ENCODE assay signal across 28 cellular contexts in the genomic region with DNA sequence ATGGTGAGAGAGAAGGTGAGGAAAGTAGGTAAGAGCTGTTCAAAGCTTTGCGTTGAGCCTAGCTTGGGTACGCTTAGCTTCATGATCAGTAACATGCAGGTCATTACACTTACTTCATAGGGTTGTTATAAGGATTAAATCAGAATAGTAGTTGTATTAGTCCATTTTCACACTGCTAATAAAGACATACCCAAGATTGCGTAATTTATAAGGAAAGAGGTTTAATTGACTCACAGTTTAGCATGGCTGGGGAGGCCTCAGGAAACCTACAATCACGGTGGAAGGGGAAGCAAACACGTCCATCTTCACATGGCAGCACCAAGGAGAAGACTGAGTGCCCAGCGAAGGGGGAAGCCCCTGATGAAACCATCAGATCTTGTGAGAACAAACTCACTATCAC. TPM values are rescaled to one million over a fixed set of nuclear protein-coding genes. Genes with fewer than 3 reads are reported as not detected.
DNase-seq lines count a peak whose midpoint lies in the region; ATAC-seq, FAIRE-seq and TF ChIP-seq lines count a peak whose summit lies in the region.
"Had no signal": no experiment of that assay in that cellular context is flagged by ENCODE, and none has a peak within 500 bp of the region (broad histone marks: within the 10 kb centered on the region; RNA-seq: fewer than 3 reads in every experiment).

No MANE protein-coding gene starts in this region.

- H3K27ac Mint-ChIP-seq in nephron progenitor cell, result peak overlapping the region; percentile 23

- no peak overlapping the region for H3K4me3 Mint-ChIP-seq in nephron progenitor cell
- H3K4me3 Mint-ChIP-seq: CD14-positive monocyte; CD4-positive, alpha-beta memory T cell; CD4-positive, CD25-positive, alpha-beta regulatory T cell; CD8-positive, alpha-beta memory T cell had no signal

- H3K23me2 ChIP-seq in H1 (ENCODE audit: low read depth, low read length), result no peaks in the 10 kb centered on the region

- no peak overlapping the region for H3K27ac ChIP-seq in IMR-90 (ENCODE audit: insufficient read depth, low read length)
- H3K27ac ChIP-seq in H1 (ENCODE audit: low read depth, low read length), result no peak overlapping the region
- H3K27ac ChIP-seq in aorta (ENCODE audit: low read depth in 1 of 2, low read length in 2 of 2), result no peak overlapping the region
- H3K27ac ChIP-seq: BLaER1 had no signal

- H3K36me3 ChIP-seq in IMR-90 (ENCODE audit: control insufficient read depth, insufficient read depth, low read length) (peaks cover 27% of the 10 kb centered on the region), H1 (ENCODE audit: control insufficient read depth in 2 of 4, insufficient read depth in 4 of 4, low read length in 3 of 4) (peaks cover 3 to 36% (median 19%) of the 10 kb centered on the region in 4 experiments; a peak in 6 of 8 replicates), aorta (ENCODE audit: control insufficient read depth in 1 of 2, insufficient read depth in 2 of 2, low read length in 1 of 2) (peaks cover 0 to 4% of the 10 kb centered on the region in 2 donors)

- H3K9ac ChIP-seq in IMR-90 (ENCODE audit: low read depth, low read length) (no peak overlapping the region), H1 (replicated peaks in 1 of 4; ENCODE audit: extremely low read depth in 1 of 4, low read depth in 3 of 4, low read length in 3 of 4) (no peak overlapping the region)
- H3K9ac ChIP-seq: BLaER1 had no signal

- no peak overlapping the region for H2BK20ac ChIP-seq in IMR-90 (ENCODE audit: low read depth, low read length)
- H2BK20ac ChIP-seq in H1 (ENCODE audit: low read length), result no peak overlapping the region

- H3K36me3 Mint-ChIP-seq in nephron progenitor cell (ENCODE audit: low read depth), result peaks cover 53% of the 10 kb centered on the region

- H3K4me3 ChIP-seq in IMR-90 (ENCODE audit: insufficient read depth, low read depth, low read length) (no peak overlapping the region), H1 (ENCODE audit: extremely low read depth in 1 of 4, insufficient read depth in 2 of 4, low read depth in 3 of 4, low read length in 4 of 4) (no peak overlapping the region), aorta (ENCODE audit: low read length in 2 of 2) (no peak overlapping the region)
- H3K4me3 ChIP-seq: BLaER1, GM12878 had no signal

- no peak overlapping the region for H4K5ac ChIP-seq in IMR-90 (ENCODE audit: low read depth, low read length)
- no peak overlapping the region for H4K5ac ChIP-seq in H1 (ENCODE audit: insufficient read length, low read depth, low read length)

- H3K4me2 ChIP-seq in IMR-90 (ENCODE audit: low read depth, low read length), result no peak overlapping the region
- no peak overlapping the region for H3K4me2 ChIP-seq in H1 (ENCODE audit: insufficient read depth in 1 of 2, low read depth in 2 of 2, low read length in 2 of 2)
- H3K4me2 ChIP-seq: BLaER1 had no signal

- no peaks in the 10 kb centered on the region for H3K4me1 Mint-ChIP-seq in nephron progenitor cell
- H3K4me1 Mint-ChIP-seq: CD14-positive monocyte; CD8-positive, alpha-beta memory T cell had no signal

- H3K23ac ChIP-seq in IMR-90 (ENCODE audit: low read depth, low read length) (no peak overlapping the region), H1 (ENCODE audit: insufficient read length) (no peak overlapping the region)

- no peak for TF ChIP-seq POLR2A in IMR-90 (IDR thresholded peaks at IDR 0.05; ENCODE audit: low read depth, low read length)
- TF ChIP-seq POLR2A in H1 (IDR thresholded peaks at IDR 0.05; ENCODE audit: control extremely low read depth in 1 of 2, low read depth in 2 of 2, low read length in 2 of 2), result no peak

- H3K9me3 Mint-ChIP-seq in nephron progenitor cell, result no peaks in the 10 kb centered on the region
- H3K9me3 Mint-ChIP-seq: CD4-positive, alpha-beta memory T cell; CD4-positive, CD25-positive, alpha-beta regulatory T cell; CD8-positive, alpha-beta memory T cell had no signal

- TF ChIP-seq RAD21 in IMR-90 (IDR thresholded peaks at IDR 0.05; ENCODE audit: low read length), result no peak
- no peak for TF ChIP-seq RAD21 in Ishikawa (IDR thresholded peaks at IDR 0.05; ENCODE audit: low read depth)
- TF ChIP-seq RAD21 in H1 (IDR thresholded peaks at IDR 0.05 in 1 of 2, conservative IDR thresholded peaks at IDR 0.05 in 1 of 2; ENCODE audit: low read depth in 2 of 2, low read length in 2 of 2), result no peak

- no peak for DNase-seq in IMR-90
- DNase-seq in H1 (ENCODE audit: low read depth in 1 of 2, low spot score in 2 of 2), result no peak
- no peak for DNase-seq in nephron progenitor cell
- DNase-seq in NCI-H82 (lab: John Stamatoyannopoulos, UW), result no peak
- DNase-seq in aorta, result no peak
- no peak for DNase-seq in H4 (ENCODE audit: low spot score)
- DNase-seq: 8988T; ACHN; BE2C; C1 segment of cervical spinal cord; CD4-positive, alpha-beta memory T cell; CD4-positive, CD25-positive, alpha-beta regulatory T cell; CD8-positive, alpha-beta memory T cell; COR-L47; DMS 273 treated with DMSO at 0.1 percent for 48 hours; DMS153; DMS53; DMS79; DND-41; EL; GDM1 had no signal

- H2BK15ac ChIP-seq in IMR-90 (ENCODE audit: low read depth, low read length) (no peak overlapping the region), H1 (ENCODE audit: low read length) (no peak overlapping the region)

- H3K56ac ChIP-seq in IMR-90 (ENCODE audit: extremely low read depth, insufficient read depth, low read length), result no peak overlapping the region
- no peak overlapping the region for H3K56ac ChIP-seq in H1 (replicated peaks; ENCODE audit: insufficient read length, low read depth, low read length)

- TF ChIP-seq CTCF in IMR-90 (conservative IDR thresholded peaks at IDR 0.05; ENCODE audit: low read depth, low read length), result no peak
- no peak for TF ChIP-seq CTCF in H1 (IDR thresholded peaks at IDR 0.05; ENCODE audit: control extremely low read depth in 1 of 3, insufficient read depth in 1 of 3, low read depth in 1 of 3, low read length in 3 of 3)
- no peak for TF ChIP-seq CTCF in nephron progenitor cell (IDR thresholded peaks at IDR 0.05)

- H2AK9ac ChIP-seq in IMR-90 (replicated peaks; ENCODE audit: low read depth, low read length, poor library complexity), result no peak overlapping the region

- H2AFZ ChIP-seq in IMR-90 (replicated peaks; ENCODE audit: low read length, poor library complexity), result no peak overlapping the region
- no peak overlapping the region for H2AFZ ChIP-seq in H1 (ENCODE audit: low read length)

- H2BK5ac ChIP-seq in IMR-90 (ENCODE audit: low read depth, low read length, poor library complexity, severe bottlenecking) (no peak overlapping the region), H1 (ENCODE audit: low read depth, low read length) (no peak overlapping the region)

- dilution Hi-C loops in IMR-90 (cut with HindIII; ENCODE audit: low sequenced_read_pairs, unreplicated experiment), result no loop called here

- no peaks in the 10 kb centered on the region for H3K27me3 ChIP-seq in IMR-90 (ENCODE audit: control insufficient read depth, insufficient read depth, low read length)
- H3K27me3 ChIP-seq in H1 (replicated peaks in 1 of 4; ENCODE audit: control insufficient read depth in 3 of 4, extremely low read depth in 1 of 4, insufficient read depth in 3 of 4, low read length in 3 of 4), result no peaks in the 10 kb centered on the region
- no peaks in the 10 kb centered on the region for H3K27me3 ChIP-seq in aorta (ENCODE audit: control insufficient read depth in 1 of 2, insufficient read depth in 2 of 2, low read length in 1 of 2)
- H3K27me3 ChIP-seq: BE2C, BLaER1 had no signal

- H3K9me1 ChIP-seq in IMR-90 (ENCODE audit: insufficient read depth, low read length), result peaks cover 5% of the 10 kb centered on the region; the same call in 1 of the 2 replicates

- H3K79me1 ChIP-seq in IMR-90 (ENCODE audit: low read depth in 1 of 2, low read length in 2 of 2), result peaks cover 2 to 3% of the 10 kb centered on the region in 2 experiments; a peak in 2 of 4 replicates
- H3K79me1 ChIP-seq in H1 (ENCODE audit: low read depth, low read length), result no peaks in the 10 kb centered on the region

- no peaks in the 10 kb centered on the region for H3K79me2 ChIP-seq in H1 (ENCODE audit: control insufficient read depth in 1 of 2, insufficient read depth in 2 of 2, low read length in 2 of 2)

- no peak overlapping the region for H3K18ac ChIP-seq in IMR-90 (ENCODE audit: low read depth, low read length)
- no peak overlapping the region for H3K18ac ChIP-seq in H1 (ENCODE audit: extremely low read depth, low read length)

- no peaks in the 10 kb centered on the region for H3K27me3 Mint-ChIP-seq in nephron progenitor cell (ENCODE audit: low read depth, poor library complexity)
- H3K27me3 Mint-ChIP-seq: CD4-positive, alpha-beta memory T cell; CD4-positive, CD25-positive, alpha-beta regulatory T cell; CD8-positive, alpha-beta memory T cell had no signal

- in situ Hi-C loops in IMR-90 (cut with MboI; ENCODE audit: low sequenced_read_pairs), result no loop called here

- H2BK120ac ChIP-seq in IMR-90 (ENCODE audit: low read depth, low read length) (no peak overlapping the region), H1 (replicated peaks; ENCODE audit: low read depth, low read length) (no peak overlapping the region)

- no peak overlapping the region for H2BK12ac ChIP-seq in H1 (ENCODE audit: low read depth, low read length)

- BruUV-seq in IMR-90 (replicated peaks; lab: Mats Ljungman, UMichigan), result no TSS peak

- no peak overlapping the region for H3K14ac ChIP-seq in IMR-90 (replicated peaks; ENCODE audit: low read depth, low read length)
- no peak overlapping the region for H3K14ac ChIP-seq in H1 (ENCODE audit: insufficient read length)

- H3K4ac ChIP-seq in IMR-90 (ENCODE audit: low read depth, low read length) (no peak overlapping the region), H1 (replicated peaks; ENCODE audit: insufficient read length, low read depth, low read length) (no peak overlapping the region)

- POLR2A ChIA-PET in IMR-90 (lab: Charles Lee; ENCODE audit: unreplicated experiment), result interaction anchor here (0.6 kb wide), 1 partner anchor 17 kb away, joined by 3 read pairs; no protein-coding TSS in a partner anchor
- POLR2A ChIA-PET in H1 (lab: Charles Lee; ENCODE audit: partially characterized antibody), result no interaction called here

- intact Hi-C loops in IMR-90 (cut with micrococcal nuclease) (no loop called here), aorta (cut with DNase I) (no loop called here)

- H4K20me1 ChIP-seq in IMR-90 (ENCODE audit: insufficient read depth, low read length) (no peaks in the 10 kb centered on the region), H1 (replicated peaks in 1 of 2; ENCODE audit: control insufficient read depth in 1 of 2, insufficient read depth in 2 of 2, low read length in 2 of 2) (no peaks in the 10 kb centered on the region)

- 100% methylated on average over 1 of the region's 6 CpGs; no CpG with 5 or more reads in 1 of the 2 experiments for WGBS in IMR-90 (ENCODE audit: extremely low coverage in 2 of 2, insufficient read length in 1 of 2), 2 experiments
- whole genome bisulfite sequencing in H1 (ENCODE audit: extremely low coverage in 1 of 2, insufficient coverage in 1 of 2, insufficient read length in 1 of 2, insufficient replicate concordance in 2 of 2, low coverage in 1 of 2, low lambda C conversion rate in 2 of 2, missing lambda C conversion rate in 1 of 2), 2 experiments, result 90% methylated on average over 6 of the region's 6 CpGs; no CpG with 5 or more reads in 1 of the 2 experiments
- 95 to 96% methylated on average over 6 of the region's 6 CpGs for WGBS in aorta, 2 donors

- H3K4me1 ChIP-seq in IMR-90 (ENCODE audit: control insufficient read depth, insufficient read depth, low read length) (peaks cover 5% of the 10 kb centered on the region), H1 (replicated peaks in 1 of 4; ENCODE audit: control insufficient read depth in 3 of 4, insufficient read depth in 4 of 4, low read length in 3 of 4) (no peaks in the 10 kb centered on the region), aorta (ENCODE audit: control insufficient read depth in 1 of 2, insufficient read depth in 2 of 2, low read length in 2 of 2) (no peaks in the 10 kb centered on the region)
- H3K4me1 ChIP-seq: BE2C had no signal

- CTCF ChIA-PET in IMR-90 (lab: Yijun Ruan, JAX), result no interaction called here
- CTCF ChIA-PET in H1 (lab: Charles Lee; ENCODE audit: partially characterized antibody), result interaction anchor here (0.7 to 1.2 kb wide), 2 partner anchors 37 to 94 kb away, joined by 3 to 4 read pairs; no protein-coding TSS in a partner anchor

- no peak for FAIRE-seq in H1 (lab: Jason Lieb, UNC)
- FAIRE-seq: A204.1, GM12878, GM12892, GM18507 had no signal

- H3K9me3 ChIP-seq in IMR-90 (ENCODE audit: control insufficient read depth, insufficient read depth, low read length) (no peaks in the 10 kb centered on the region), H1 (ENCODE audit: insufficient read depth in 2 of 2, low read depth in 1 of 2, low read length in 1 of 2) (no peaks in the 10 kb centered on the region), aorta (ENCODE audit: control insufficient read depth, low read length) (no peaks in the 10 kb centered on the region)
- H3K9me3 ChIP-seq: BE2C, BLaER1 had no signal

- H4K91ac ChIP-seq in IMR-90 (ENCODE audit: insufficient read depth, low read depth, low read length) (no peak overlapping the region), H1 (replicated peaks; ENCODE audit: insufficient read length, low read length) (no peak overlapping the region)

- H2AK5ac ChIP-seq in IMR-90 (ENCODE audit: low read depth, low read length) (no peak overlapping the region), H1 (ENCODE audit: low read depth, low read length) (no peak overlapping the region)

- H4K8ac ChIP-seq in IMR-90 (ENCODE audit: low read depth in 2 of 2, low read length in 2 of 2) (no peak overlapping the region), H1 (ENCODE audit: extremely low read depth, insufficient read depth, low read length) (no peak overlapping the region)

- TF ChIP-seq EP300 in Ishikawa (IDR thresholded peaks at IDR 0.05; ENCODE audit: borderline replicate concordance) (no peak), H1 (IDR thresholded peaks at IDR 0.05; ENCODE audit: borderline replicate concordance in 1 of 2, low read depth in 2 of 2, low read length in 2 of 2) (no peak)

- ATAC-seq in IMR-90 (ENCODE audit: low read depth) (no peak), aorta (ENCODE audit: low FRiP score) (no peak)
- ATAC-seq: GM12878 had no signal

RNA-seq across cellular contexts. Expression of a gene that starts 21.9 kb away (rescaled TPM):
- total RNA-seq in IMR-90 (2012; rRNA removed), result 10.6 and 25.3 TPM in 2 replicates
- 8.2 and 12.5 TPM in 2 replicates for polyA plus RNA-seq in IMR-90 (2012; rRNA removed)
- polyA plus RNA-seq in IMR-90 (2012; cell fraction: cytosol; rRNA removed), result 2.6 and 3.3 TPM in 2 replicates
- 10.0 and 29.4 TPM in 2 replicates for polyA plus RNA-seq in IMR-90 (2012; cell fraction: nucleus; rRNA removed; ENCODE audit: low replicate concordance)
- 26.1 and 30.2 TPM in 2 replicates for total RNA-seq in H1 (2021; fragmentation: NEBNext Ultra II Directional; extraction: Animal tissue kit (Norgen Biotek cat#: 25700))
- 8.5 and 11.0 TPM in 2 replicates for polyA plus RNA-seq in H1 (2011; rRNA removed)
- polyA plus RNA-seq in H1 (2011; cell fraction: cytosol; rRNA removed), result 14.3 TPM
- polyA plus RNA-seq in H1 (2011; cell fraction: nucleus; rRNA removed), result 20.5 TPM
- polyA plus RNA-seq in H1 (2012, experiment 1 of 2), result 14.7 to 23.0 TPM (median 16.8 TPM) in 4 replicates
- 6.3 TPM for polyA plus RNA-seq in H1 (2012, experiment 2 of 2)
- polyA plus RNA-seq in H1 (2013, experiment 1 of 2), result 31.0 TPM
- polyA plus RNA-seq in H1 (2013, experiment 2 of 2), result 27.9 TPM
- polyA minus RNA-seq in H1 (2011; rRNA and poly(A)+ RNA removed), result 13.7 TPM in 2 replicates
- polyA minus RNA-seq in H1 (2011; cell fraction: cytosol; rRNA and poly(A)+ RNA removed), result 19.8 TPM
- polyA minus RNA-seq in H1 (2011; cell fraction: nucleus; rRNA and poly(A)+ RNA removed), result 49.9 TPM
- total RNA-seq in aorta, result 10 to 100 TPM; 23.8 to 28.5 TPM
- 10 to 100 TPM in 1 of 2 donors, 1 to 10 TPM in 1; 4.8 to 12.6 TPM for polyA plus RNA-seq in aorta
- 16.2 and 16.6 TPM in 2 replicates for total RNA-seq in H4 (2014; rRNA removed; shearing (Covaris generic))

RNA-seq across cellular contexts. Expression of a gene that starts 21.9 kb away (rescaled TPM):
- 1.4 and 2.5 TPM in 2 replicates for total RNA-seq in IMR-90 (2012; rRNA removed)
- 2.1 and 2.3 TPM in 2 replicates for polyA plus RNA-seq in IMR-90 (2012; rRNA removed)
- 0.90 and 0.99 TPM in 2 replicates for polyA plus RNA-seq in IMR-90 (2012; cell fraction: cytosol; rRNA removed)
- polyA plus RNA-seq in IMR-90 (2012; cell fraction: nucleus; rRNA removed; ENCODE audit: low replicate concordance), result 0.94 and 1.7 TPM in 2 replicates
- 16.6 and 17.0 TPM in 2 replicates for total RNA-seq in H1 (2021; fragmentation: NEBNext Ultra II Directional; extraction: Animal tissue kit (Norgen Biotek cat#: 25700))
- 4.6 and 5.3 TPM in 2 replicates for polyA plus RNA-seq in H1 (2011; rRNA removed)
- 5.9 TPM for polyA plus RNA-seq in H1 (2011; cell fraction: cytosol; rRNA removed)
- 4.4 TPM for polyA plus RNA-seq in H1 (2011; cell fraction: nucleus; rRNA removed)
- 9.0 to 13.2 TPM (median 9.5 TPM) in 4 replicates for polyA plus RNA-seq in H1 (2012, experiment 1 of 2)
- 1.8 TPM for polyA plus RNA-seq in H1 (2012, experiment 2 of 2)
- 14.3 TPM for polyA plus RNA-seq in H1 (2013, experiment 1 of 2)
- 14.5 TPM for polyA plus RNA-seq in H1 (2013, experiment 2 of 2)
- polyA minus RNA-seq in H1 (2011; rRNA and poly(A)+ RNA removed), result 2.8 and 3.6 TPM in 2 replicates
- 4.8 TPM for polyA minus RNA-seq in H1 (2011; cell fraction: cytosol; rRNA and poly(A)+ RNA removed)
- 6.4 TPM for polyA minus RNA-seq in H1 (2011; cell fraction: nucleus; rRNA and poly(A)+ RNA removed)
- 1 to 10 TPM; 4.4 to 4.6 TPM for total RNA-seq in aorta
- polyA plus RNA-seq in aorta, result 1 to 10 TPM; 1.9 to 2.6 TPM
- 3.1 and 3.9 TPM in 2 replicates for total RNA-seq in H4 (2014; rRNA removed; shearing (Covaris generic))
